8 cellular contexts compared by ENCODE assay signal in the genomic region with DNA sequence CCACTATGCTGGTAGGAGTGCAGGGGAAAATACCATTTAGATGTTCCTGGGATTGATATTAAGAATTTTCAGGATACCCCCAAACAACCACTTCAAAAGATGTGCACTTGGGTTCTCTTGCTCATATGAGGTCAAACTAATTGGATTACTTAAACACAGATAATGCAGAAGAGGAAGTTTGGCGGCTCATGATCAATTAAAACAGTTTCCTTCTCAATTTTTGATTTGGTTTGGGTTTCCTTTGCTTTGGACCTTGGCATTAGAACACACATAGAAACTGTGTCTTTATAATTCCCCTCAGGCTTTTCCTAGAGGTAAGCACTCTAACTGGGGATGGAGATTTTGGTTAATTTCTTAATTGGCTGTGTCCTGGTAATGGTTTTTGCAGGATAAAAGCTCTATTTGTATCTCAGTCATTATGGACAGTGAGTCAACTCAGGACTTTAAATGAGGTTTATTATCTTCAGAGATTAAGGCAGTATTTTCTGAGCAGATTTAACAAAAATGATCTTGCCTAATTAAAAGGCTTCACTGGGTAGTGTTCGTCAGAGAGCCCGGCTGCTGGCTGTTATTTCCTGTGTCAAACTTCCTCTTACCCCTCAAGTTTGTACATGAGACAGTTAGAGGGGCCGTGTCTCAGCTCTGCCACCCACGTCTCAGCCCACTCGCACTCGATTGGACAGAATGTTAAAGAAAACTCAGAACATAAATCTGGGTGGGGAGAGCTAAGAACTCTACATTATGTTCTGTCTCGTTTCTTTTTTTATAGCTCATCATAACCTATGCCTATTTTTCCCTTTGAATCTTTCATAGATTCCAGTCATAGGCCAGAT. TPM values are rescaled to one million over a fixed set of nuclear protein-coding genes. Genes with fewer than 3 reads are reported as not detected.
DNase-seq lines count a peak whose midpoint lies in the region.

No MANE protein-coding gene starts in this region.

- in situ Hi-C loops in ACHN (cut with HindIII; ENCODE audit: low pct_ligation_motif_present, low pct_unique_long_range_greater_than_20kb, low sequenced_read_pairs), result no loop called here

- no peak overlapping the region for H3K4me3 Mint-ChIP-seq in activated naive CD4-positive, alpha-beta T cell treated with anti-CD3 and anti-CD28 coated beads for 36 hours
- H3K4me3 Mint-ChIP-seq in activated naive CD8-positive, alpha-beta T cell treated with anti-CD3 and anti-CD28 coated beads for 36 hours, result peak overlapping the region; percentile 56

- peak; percentile 26 for DNase-seq in activated naive CD4-positive, alpha-beta T cell treated with anti-CD3 and anti-CD28 coated beads for 36 hours
- no peak for DNase-seq in activated naive CD4-positive, alpha-beta T cell (lab: John Stamatoyannopoulos, UW)
- DNase-seq in M059J (ENCODE audit: low read depth), result peak; percentile 9
- peak; percentile 20 for DNase-seq in activated naive CD8-positive, alpha-beta T cell treated with anti-CD3 and anti-CD28 coated beads for 36 hours
- DNase-seq in stimulated activated CD4-positive, alpha-beta T cell treated with anti-CD3 and anti-CD28 coated beads, Interleukin-4, amount 100 ng/mL, for 1 hour, result peak; percentile 10
- no peak for DNase-seq in SK-N-DZ (ENCODE audit: low spot score)
- no peak for DNase-seq in ACHN
- DNase-seq in NCI-H1417 treated with DMSO at 0.1 percent for 48 hours (lab: John Stamatoyannopoulos, UW), result no peak

- H3K27ac Mint-ChIP-seq in activated naive CD4-positive, alpha-beta T cell treated with anti-CD3 and anti-CD28 coated beads for 36 hours, result no peak overlapping the region
- peak overlapping the region; percentile 85 for H3K27ac Mint-ChIP-seq in activated naive CD8-positive, alpha-beta T cell treated with anti-CD3 and anti-CD28 coated beads for 36 hours

- intact Hi-C loops in activated naive CD4-positive, alpha-beta T cell treated with anti-CD3 and anti-CD28 coated beads for 36 hours (cut with micrococcal nuclease), result no loop called here

- H3K9me3 Mint-ChIP-seq in activated naive CD4-positive, alpha-beta T cell treated with anti-CD3 and anti-CD28 coated beads for 36 hours, result no peaks in the 10 kb centered on the region
- peaks cover 3% of the 10 kb centered on the region for H3K9me3 Mint-ChIP-seq in activated naive CD8-positive, alpha-beta T cell treated with anti-CD3 and anti-CD28 coated beads for 36 hours

- H3K4me1 Mint-ChIP-seq in activated naive CD4-positive, alpha-beta T cell treated with anti-CD3 and anti-CD28 coated beads for 36 hours (ENCODE audit: low read depth), result peaks cover 16% of the 10 kb centered on the region
- H3K4me1 Mint-ChIP-seq in activated naive CD8-positive, alpha-beta T cell treated with anti-CD3 and anti-CD28 coated beads for 36 hours, result peaks cover 21% of the 10 kb centered on the region

- no peaks in the 10 kb centered on the region for H3K36me3 Mint-ChIP-seq in activated naive CD4-positive, alpha-beta T cell treated with anti-CD3 and anti-CD28 coated beads for 36 hours (ENCODE audit: low read depth)
- no peaks in the 10 kb centered on the region for H3K36me3 Mint-ChIP-seq in activated naive CD8-positive, alpha-beta T cell treated with anti-CD3 and anti-CD28 coated beads for 36 hours

- peaks cover under 1% of the 10 kb centered on the region for H3K27me3 Mint-ChIP-seq in activated naive CD4-positive, alpha-beta T cell treated with anti-CD3 and anti-CD28 coated beads for 36 hours (ENCODE audit: low read depth)
- peaks cover 6% of the 10 kb centered on the region for H3K27me3 Mint-ChIP-seq in activated naive CD8-positive, alpha-beta T cell treated with anti-CD3 and anti-CD28 coated beads for 36 hours

- CTCF ChIA-PET in activated naive CD4-positive, alpha-beta T cell treated with anti-CD3 and anti-CD28 coated beads for 36 hours (lab: Charles Lee), result interaction anchor here (0.8 kb wide), 1 partner anchor 26 kb away, joined by 3 read pairs; no protein-coding TSS in a partner anchor

RNA-seq across cellular contexts. Expression of a gene that starts 50.3 kb away (rescaled TPM):
- total RNA-seq in activated naive CD4-positive, alpha-beta T cell treated with anti-CD3 and anti-CD28 coated beads for 36 hours, result 10 to 100 TPM; 32.6 to 33.9 TPM
- 16.8 and 28.1 TPM in 2 replicates for total RNA-seq in M059J (2014; rRNA removed; shearing (Covaris generic))
- total RNA-seq in activated naive CD8-positive, alpha-beta T cell treated with anti-CD3 and anti-CD28 coated beads for 36 hours, result 10 to 100 TPM; 45.9 to 46.4 TPM
- polyA plus RNA-seq in SK-N-DZ (2014; cell fraction: cytosol; rRNA removed), result 30.3 and 32.9 TPM in 2 replicates
- polyA plus RNA-seq in SK-N-DZ (2014; cell fraction: nucleus; rRNA removed), result 19.3 and 23.5 TPM in 2 replicates

Comparison
In these comparisons a context has a peak if more than half of its experiments do, and no peak if none do; other contexts are left out.
1. DNase-seq: peak in activated naive CD4-positive, alpha-beta T cell treated with anti-CD3 and anti-CD28 coated beads for 36 hours (single experiment), M059J (single experiment), activated naive CD8-positive, alpha-beta T cell treated with anti-CD3 and anti-CD28 coated beads for 36 hours (single experiment) and stimulated activated CD4-positive, alpha-beta T cell treated with anti-CD3 and anti-CD28 coated beads, Interleukin-4, amount 100 ng/mL, for 1 hour (single experiment); none in activated naive CD4-positive, alpha-beta T cell (0 of 4), SK-N-DZ (single experiment), ACHN (single experiment) and NCI-H1417 treated with DMSO at 0.1 percent for 48 hours (single experiment).